In the genomic region with DNA sequence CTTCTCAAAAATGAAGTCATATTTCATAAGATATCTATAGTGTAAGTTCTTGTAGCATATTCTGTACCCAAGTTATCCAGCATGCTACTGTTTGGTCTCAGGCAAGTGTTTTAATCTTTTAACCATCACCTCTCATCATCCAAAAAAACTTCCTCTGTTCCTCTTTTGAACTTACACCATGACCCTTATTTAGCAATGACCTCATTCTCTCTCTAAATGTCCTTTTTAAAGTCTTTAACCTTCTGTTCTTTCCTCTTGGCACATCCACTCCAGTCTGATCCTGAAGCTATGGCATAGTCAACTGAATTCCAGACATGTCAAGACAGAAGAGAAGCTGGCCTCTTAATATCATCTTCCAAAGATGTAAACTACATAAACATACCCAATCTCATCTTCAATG, we compare ENCODE assay signal across 23 cellular contexts. TPM values are rescaled to one million over a fixed set of nuclear protein-coding genes. Genes with fewer than 3 reads are reported as not detected.
DNase-seq lines count a peak whose midpoint lies in the region; ATAC-seq, FAIRE-seq and TF ChIP-seq lines count a peak whose summit lies in the region.
"Had no signal": no experiment of that assay in that cellular context is flagged by ENCODE, and none has a peak within 500 bp of the region (broad histone marks: within the 10 kb centered on the region; RNA-seq: fewer than 3 reads in every experiment).

No MANE protein-coding gene starts in this region.

- peaks cover 83% of the 10 kb centered on the region for H3K36me3 ChIP-seq in BLaER1
- H3K36me3 ChIP-seq in astrocyte (ENCODE audit: insufficient read depth, low read length): peaks cover 56% of the 10 kb centered on the region
- H3K36me3 ChIP-seq in naive thymus-derived CD4-positive, alpha-beta T cell (ENCODE audit: control insufficient read depth in 2 of 3, insufficient read depth in 3 of 3, low read length in 3 of 3): peaks cover 19 to 65% (median 20%) of the 10 kb centered on the region in 3 experiments
- peaks cover 23% of the 10 kb centered on the region for H3K36me3 ChIP-seq in BE2C

- peaks cover 9% of the 10 kb centered on the region for H3K36me3 Mint-ChIP-seq in astrocyte (ENCODE audit: low read depth, unreplicated experiment)
- H3K36me3 Mint-ChIP-seq in naive thymus-derived CD4-positive, alpha-beta T cell: peaks cover 16 to 48% (median 29%) of the 10 kb centered on the region in 5 donors

- H3K9ac ChIP-seq in BLaER1 (no peak overlapping the region), astrocyte (ENCODE audit: low read length) (no peak overlapping the region)

- no peak overlapping the region for H3K4me3 ChIP-seq in BLaER1
- H3K4me3 ChIP-seq in astrocyte (ENCODE audit: insufficient read depth, low read depth, low read length): no peak overlapping the region
- H3K4me3 ChIP-seq in naive thymus-derived CD4-positive, alpha-beta T cell (ENCODE audit: low read length): no peak overlapping the region
- H3K4me3 ChIP-seq in BE2C (ENCODE audit: low read depth, low read length): no peak overlapping the region
- H3K4me3 ChIP-seq: smooth muscle cell, upper lobe of right lung had no signal

- H3K9me3 Mint-ChIP-seq in astrocyte (ENCODE audit: unreplicated experiment): no peaks in the 10 kb centered on the region
- no peaks in the 10 kb centered on the region for H3K9me3 Mint-ChIP-seq in naive thymus-derived CD4-positive, alpha-beta T cell
- H3K9me3 Mint-ChIP-seq: nephron had no signal

- H3K9me3 ChIP-seq in BLaER1 (no peaks in the 10 kb centered on the region), astrocyte (ENCODE audit: insufficient read depth, low read depth, low read length) (no peaks in the 10 kb centered on the region), BE2C (no peaks in the 10 kb centered on the region)
- no peaks in the 10 kb centered on the region for H3K9me3 ChIP-seq in naive thymus-derived CD4-positive, alpha-beta T cell (ENCODE audit: control insufficient read depth in 2 of 3, low read length in 3 of 3)
- H3K9me3 ChIP-seq: upper lobe of right lung had no signal

- intact Hi-C loops in naive thymus-derived CD4-positive, alpha-beta T cell (cut with micrococcal nuclease): no loop called here

- H3K27me3 ChIP-seq in BLaER1 (no peaks in the 10 kb centered on the region), astrocyte (ENCODE audit: insufficient read depth, low read length) (no peaks in the 10 kb centered on the region), BE2C (no peaks in the 10 kb centered on the region)
- no peaks in the 10 kb centered on the region for H3K27me3 ChIP-seq in naive thymus-derived CD4-positive, alpha-beta T cell (ENCODE audit: control insufficient read depth in 2 of 2, insufficient read depth in 2 of 2, low read length in 2 of 2)
- H3K27me3 ChIP-seq: upper lobe of right lung had no signal

- CTCF ChIA-PET in naive thymus-derived CD4-positive, alpha-beta T cell (lab: Charles Lee): no interaction called here

- ATAC-seq in naive thymus-derived CD4-positive, alpha-beta T cell: no peak
- ATAC-seq: upper lobe of right lung had no signal

- no peaks in the 10 kb centered on the region for H3K79me2 ChIP-seq in astrocyte (ENCODE audit: insufficient read depth, low read length)

- DNase-seq in GM18507 (ENCODE audit: extremely low spot score, insufficient read length, low read depth) (no peak), astrocyte (ENCODE audit: low read depth) (no peak), BE2C (no peak), foreskin melanocyte (no peak), DMS79 treated with DMSO at 0.1 percent for 48 hours (lab: John Stamatoyannopoulos, UW) (no peak), inferior parietal cortex (ENCODE audit: extremely low spot score) (no peak)
- DNase-seq in naive thymus-derived CD4-positive, alpha-beta T cell: no peak
- DNase-seq: activated CD4-positive, alpha-beta T cell treated with anti-CD3 and anti-CD28 coated beads, Interleukin-2, amount 50 U/mL, for 4 hours; activated CD8-positive, alpha-beta memory T cell treated with anti-CD3 and anti-CD28 coated beads, Interleukin-2, amount 50 U/mL, for 48 hours; activated gamma-delta T cell treated with Interleukin-2 at 50 U/mL for 16 hours; caudate nucleus; COR-L47; erythroblast; kidney glomerular epithelial cell; mesendoderm; NCI-H69; SHP77 treated with DMSO at 0.1 percent for 48 hours; stimulated activated CD4-positive, alpha-beta T cell treated with anti-CD3 and anti-CD28 coated beads, Interleukin-4, amount 100 ng/mL, for 24 hours; upper lobe of right lung had no signal

- H3K4me1 Mint-ChIP-seq in astrocyte (ENCODE audit: low read depth, unreplicated experiment): peaks cover 6% of the 10 kb centered on the region
- H3K4me1 Mint-ChIP-seq in naive thymus-derived CD4-positive, alpha-beta T cell: peaks cover 0 to 10% (median 0%) of the 10 kb centered on the region in 7 donors

- peak overlapping the region; percentile 48 for H3K4me2 ChIP-seq in BLaER1
- H3K4me2 ChIP-seq in astrocyte (ENCODE audit: low read length): no peak overlapping the region
- H3K4me2 ChIP-seq: smooth muscle cell had no signal

- no peaks in the 10 kb centered on the region for H3K27me3 Mint-ChIP-seq in astrocyte (ENCODE audit: low read depth, unreplicated experiment)
- H3K27me3 Mint-ChIP-seq in naive thymus-derived CD4-positive, alpha-beta T cell: no peaks in the 10 kb centered on the region

- FAIRE-seq in GM18507 (lab: Jason Lieb, UNC) (peak; percentile 29), astrocyte (lab: Jason Lieb, UNC) (peak; percentile 41)
- FAIRE-seq: frontal cortex had no signal

- H2AFZ ChIP-seq in astrocyte (ENCODE audit: low read depth, low read length): no peak overlapping the region

- no peak for TF ChIP-seq CTCF in astrocyte (IDR thresholded peaks at IDR 0.05; ENCODE audit: insufficient read depth, low read depth, low read length)
- TF ChIP-seq CTCF in BE2C (IDR thresholded peaks at IDR 0.05; ENCODE audit: low read depth, low read length): no peak

- POLR2A ChIA-PET in naive thymus-derived CD4-positive, alpha-beta T cell (lab: Charles Lee): interaction anchor here (2.0 kb wide), 1 partner anchor 26 kb away, joined by 8 read pairs; a partner anchor contains a TSS

- H3K4me3 Mint-ChIP-seq in astrocyte (ENCODE audit: unreplicated experiment): no peak overlapping the region
- no peak overlapping the region for H3K4me3 Mint-ChIP-seq in naive thymus-derived CD4-positive, alpha-beta T cell
- H3K4me3 Mint-ChIP-seq: nephron had no signal

- no peak overlapping the region for H3K27ac ChIP-seq in BLaER1
- H3K27ac ChIP-seq in astrocyte (ENCODE audit: low read depth, low read length): no peak overlapping the region
- H3K27ac ChIP-seq in naive thymus-derived CD4-positive, alpha-beta T cell (ENCODE audit: low read depth, low read length): no peak overlapping the region
- H3K27ac ChIP-seq: upper lobe of right lung had no signal

- H4K20me1 ChIP-seq in BLaER1 (no peaks in the 10 kb centered on the region), astrocyte (ENCODE audit: insufficient read depth, low read length) (no peaks in the 10 kb centered on the region)

- peaks cover 15% of the 10 kb centered on the region for H3K4me1 ChIP-seq in BLaER1
- H3K4me1 ChIP-seq in astrocyte (ENCODE audit: insufficient read depth, low read length): no peaks in the 10 kb centered on the region
- no peaks in the 10 kb centered on the region for H3K4me1 ChIP-seq in naive thymus-derived CD4-positive, alpha-beta T cell (ENCODE audit: control insufficient read depth in 2 of 2, insufficient read depth in 2 of 2, low read length in 2 of 2)
- H3K4me1 ChIP-seq in BE2C: no peaks in the 10 kb centered on the region
- H3K4me1 ChIP-seq: upper lobe of right lung had no signal

- no peak overlapping the region for H3K27ac Mint-ChIP-seq in astrocyte (ENCODE audit: unreplicated experiment)
- peak overlapping the region in 5 of 9 donors; percentile 7 to 51 (median 46) for H3K27ac Mint-ChIP-seq in naive thymus-derived CD4-positive, alpha-beta T cell

RNA-seq across cellular contexts. Expression of a gene that starts 26.2 kb away (rescaled TPM):
- 29.2 and 30.8 TPM in 2 replicates for total RNA-seq in astrocyte
- 10 to 100 TPM; 25.7 to 44.5 (median 41.4) TPM for total RNA-seq in naive thymus-derived CD4-positive, alpha-beta T cell
- polyA plus RNA-seq in naive thymus-derived CD4-positive, alpha-beta T cell: 1 to 10 TPM; 6.2 to 6.3 TPM
- polyA plus RNA-seq in BE2C (2012; ENCODE audit: insufficient read depth, insufficient read length, low read depth): 20.6 TPM

RNA-seq across cellular contexts. Expression of a gene that starts 36.2 kb away (rescaled TPM):
- total RNA-seq in astrocyte: 0.87 and 1.1 TPM in 2 replicates
- total RNA-seq in naive thymus-derived CD4-positive, alpha-beta T cell: 1 to 10 TPM; 3.2 to 4.9 (median 3.7) TPM
- under 1 TPM; 0.18 TPM for polyA plus RNA-seq in naive thymus-derived CD4-positive, alpha-beta T cell
- 1.4 TPM for polyA plus RNA-seq in BE2C (2012; ENCODE audit: insufficient read depth, insufficient read length, low read depth)

RNA-seq across cellular contexts. Expression of a gene that starts 55.7 kb away (rescaled TPM):
- 74.7 and 79.6 TPM in 2 replicates for total RNA-seq in astrocyte
- 100 to 1,000 TPM in 1 of 5 experiments, 10 to 100 TPM in 4; 74.8 to 118 (median 97.3) TPM for total RNA-seq in naive thymus-derived CD4-positive, alpha-beta T cell
- polyA plus RNA-seq in naive thymus-derived CD4-positive, alpha-beta T cell: 100 to 1,000 TPM; 187 to 205 TPM
- 47.3 TPM for polyA plus RNA-seq in BE2C (2012; ENCODE audit: insufficient read depth, insufficient read length, low read depth)
